Comparison of ENCODE assay signal across 22 cellular contexts in the genomic region with DNA sequence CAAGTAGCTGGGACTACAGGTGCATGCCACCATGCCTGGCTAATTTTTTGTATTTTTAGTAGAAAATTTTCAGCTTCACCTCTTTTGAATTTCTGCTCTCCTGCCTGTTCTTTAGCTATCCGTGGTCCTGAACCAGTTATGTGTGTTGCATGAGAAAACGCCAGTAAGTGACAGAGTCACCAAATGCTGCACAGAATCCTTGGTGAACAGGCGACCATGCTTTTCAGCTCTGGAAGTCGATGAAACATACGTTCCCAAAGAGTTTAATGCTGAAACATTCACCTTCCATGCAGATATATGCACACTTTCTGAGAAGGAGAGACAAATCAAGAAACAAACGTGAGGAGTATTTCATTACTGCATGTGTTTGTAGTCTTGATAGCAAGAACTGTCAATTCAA. TPM values are rescaled to one million over a fixed set of nuclear protein-coding genes. Genes with fewer than 3 reads are reported as not detected.
DNase-seq lines count a peak whose midpoint lies in the region; ATAC-seq and TF ChIP-seq lines count a peak whose summit lies in the region.
"Had no signal": no experiment of that assay in that cellular context is flagged by ENCODE, and none has a peak within 500 bp of the region (broad histone marks: within the 10 kb centered on the region; RNA-seq: fewer than 3 reads in every experiment).

No MANE protein-coding gene starts in this region.

- TF ChIP-seq CTCF in endodermal cell (conservative IDR thresholded peaks at IDR 0.05): no peak
- TF ChIP-seq CTCF in right lobe of liver (IDR thresholded peaks at IDR 0.05): no peak

- peaks cover 9% of the 10 kb centered on the region for H3K4me1 Mint-ChIP-seq in endodermal cell

- no peaks in the 10 kb centered on the region for H3K36me3 ChIP-seq in endodermal cell (ENCODE audit: control insufficient read depth, insufficient read depth, low read length)
- H3K36me3 ChIP-seq in right lobe of liver: peaks cover 0 to 83% (median 41%) of the 10 kb centered on the region in 4 donors
- H3K36me3 ChIP-seq: neutrophil had no signal

- no peaks in the 10 kb centered on the region for H3K27me3 Mint-ChIP-seq in endodermal cell (ENCODE audit: insufficient read depth)
- H3K27me3 Mint-ChIP-seq: activated CD4-positive, alpha-beta memory T cell treated with anti-CD3 and anti-CD28 coated beads for 36 hours; CD4-positive, alpha-beta T cell had no signal

- H3K4me3 Mint-ChIP-seq in endodermal cell: no peak overlapping the region
- H3K4me3 Mint-ChIP-seq: activated CD4-positive, alpha-beta memory T cell treated with anti-CD3 and anti-CD28 coated beads for 36 hours; CD4-positive, alpha-beta T cell had no signal

- H3K9ac ChIP-seq in endodermal cell (ENCODE audit: extremely low read depth, low read length, poor library complexity, severe bottlenecking): no peak overlapping the region

- H3K36me3 Mint-ChIP-seq in endodermal cell (ENCODE audit: low read depth): no peaks in the 10 kb centered on the region
- H3K36me3 Mint-ChIP-seq: activated CD4-positive, alpha-beta memory T cell treated with anti-CD3 and anti-CD28 coated beads for 36 hours had no signal

- no peak overlapping the region for H3K27ac Mint-ChIP-seq in endodermal cell
- H3K27ac Mint-ChIP-seq: activated CD4-positive, alpha-beta memory T cell treated with anti-CD3 and anti-CD28 coated beads for 36 hours; CD4-positive, alpha-beta T cell had no signal

- intact Hi-C loops in right lobe of liver (cut with DNase I): no loop called here

- no peaks in the 10 kb centered on the region for H3K4me1 ChIP-seq in endodermal cell (ENCODE audit: control insufficient read depth, insufficient read depth, low read length)
- H3K4me1 ChIP-seq in right lobe of liver: peaks cover 0 to 3% (median 0%) of the 10 kb centered on the region in 4 donors
- H3K4me1 ChIP-seq: foreskin keratinocyte had no signal

- 80 to 86% methylated on average over 6 of the region's 6 CpGs for WGBS in endodermal cell (ENCODE audit: insufficient coverage in 1 of 2, insufficient read length in 1 of 2), 2 experiments
- 20% methylated on average over 6 of the region's 6 CpGs for WGBS in right lobe of liver (ENCODE audit: insufficient coverage, low coverage, low lambda C conversion rate, missing lambda C conversion rate)

- H3K9me3 Mint-ChIP-seq in endodermal cell: no peaks in the 10 kb centered on the region
- H3K9me3 Mint-ChIP-seq: activated CD4-positive, alpha-beta memory T cell treated with anti-CD3 and anti-CD28 coated beads for 36 hours; CD4-positive, alpha-beta T cell had no signal

- no peak for ATAC-seq in right lobe of liver
- no peak for ATAC-seq in GM18858 (IDR thresholded peaks at IDR 0.05; ENCODE audit: unreplicated experiment)
- ATAC-seq in HG02884 (IDR thresholded peaks at IDR 0.05; ENCODE audit: unreplicated experiment): no peak
- ATAC-seq: foreskin keratinocyte, left lobe of liver, mucosa of descending colon, Right ventricle myocardium inferior had no signal

- peak; percentile 60 for TF ChIP-seq POLR2A in right lobe of liver (IDR thresholded peaks at IDR 0.05)

- H3K27me3 ChIP-seq in endodermal cell (ENCODE audit: control insufficient read depth, insufficient read depth, low read length, poor library complexity, severe bottlenecking) (no peaks in the 10 kb centered on the region), right lobe of liver (no peaks in the 10 kb centered on the region)
- H3K27me3 ChIP-seq: neutrophil had no signal

- H3K4me3 ChIP-seq in endodermal cell (ENCODE audit: low read length): no peak overlapping the region
- no peak overlapping the region for H3K4me3 ChIP-seq in right lobe of liver
- H3K4me3 ChIP-seq: mucosa of descending colon had no signal

- H3K27ac ChIP-seq in endodermal cell (ENCODE audit: low read depth, low read length): no peak overlapping the region
- no peak overlapping the region for H3K27ac ChIP-seq in right lobe of liver
- H3K27ac ChIP-seq: foreskin keratinocyte, neutrophil had no signal

- peak; percentile 2 for DNase-seq in ELF-1 (ENCODE audit: low read depth, low spot score)
- peak; percentile 21 for DNase-seq in OCI-M1 (lab: John Stamatoyannopoulos, UW)
- DNase-seq in endodermal cell: peak; percentile 54
- no peak for DNase-seq in right lobe of liver
- no peak for DNase-seq in NCI-H82 (lab: John Stamatoyannopoulos, UW)
- DNase-seq in hypothalamus (lab: John Stamatoyannopoulos, UW): no peak
- DNase-seq: activated CD4-positive, alpha-beta memory T cell treated with anti-CD3 and anti-CD28 coated beads for 36 hours; anterior cingulate cortex; CD4-positive, alpha-beta T cell; DMS53; foreskin keratinocyte; KBM-7; mucosa of descending colon; NCI-H1105 treated with DMSO at 0.1 percent for 48 hours; NCI-H510A treated with DMSO at 0.1 percent for 48 hours; T-helper 1 cell had no signal

- no peaks in the 10 kb centered on the region for H3K9me3 ChIP-seq in endodermal cell (ENCODE audit: control insufficient read depth, low read length)
- H3K9me3 ChIP-seq in right lobe of liver: no peaks in the 10 kb centered on the region
- H3K9me3 ChIP-seq: mucosa of descending colon, neutrophil had no signal

RNA-seq across cellular contexts. Expression of gene ALB, which starts 13.9 kb away (rescaled TPM):
- total RNA-seq in endodermal cell: 1 to 10 TPM; 1.4 to 3.5 TPM
- not detected for polyA plus RNA-seq in endodermal cell (2013, experiment 1 of 2)
- polyA plus RNA-seq in endodermal cell (2013, experiment 2 of 2): 0.37 TPM
- total RNA-seq in right lobe of liver: over 10,000 TPM; 46,361 to 117,834 (median 75,397) TPM
- total RNA-seq: activated CD4-positive, alpha-beta memory T cell treated with anti-CD3 and anti-CD28 coated beads for 36 hours; foreskin keratinocyte; Right ventricle myocardium inferior had no signal
- polyA plus RNA-seq: foreskin keratinocyte had no signal

RNA-seq across cellular contexts. Expression of gene AFP, which starts 18.0 kb away (rescaled TPM):
- total RNA-seq in endodermal cell: 1 to 10 TPM in 1 of 2 donors, not detected in 1; 1.6 TPM
- polyA plus RNA-seq in endodermal cell (2013, experiment 1 of 2): 3.2 TPM
- polyA plus RNA-seq in endodermal cell (2013, experiment 2 of 2): 2.8 TPM
- 1 to 10 TPM in 4 of 6 experiments, under 1 TPM in 1, not detected in 1; 0.78 to 3.8 (median 3.4) TPM for total RNA-seq in right lobe of liver
- total RNA-seq: activated CD4-positive, alpha-beta memory T cell treated with anti-CD3 and anti-CD28 coated beads for 36 hours; CD4-positive, alpha-beta T cell; mucosa of descending colon; Right ventricle myocardium inferior; temporal lobe had no signal

Comparison
In these comparisons a context has a peak if more than half of its experiments do, and no peak if none do; other contexts are left out.
1. DNase-seq: peak in ELF-1 (single experiment), OCI-M1 (single experiment) and endodermal cell (single experiment); none in right lobe of liver (0 of 3), NCI-H82 (single experiment) and hypothalamus (0 of 51).
2. RNA of gene ALB, which starts 13.9 kb away (total RNA-seq): 46,361 to 117,834 TPM in right lobe of liver; 1.4 to 3.5 TPM in endodermal cell; every median in the first group is over 1,000 times any median in the second.